Comparison of ENCODE assay signal across 8 cellular contexts in the genomic region with DNA sequence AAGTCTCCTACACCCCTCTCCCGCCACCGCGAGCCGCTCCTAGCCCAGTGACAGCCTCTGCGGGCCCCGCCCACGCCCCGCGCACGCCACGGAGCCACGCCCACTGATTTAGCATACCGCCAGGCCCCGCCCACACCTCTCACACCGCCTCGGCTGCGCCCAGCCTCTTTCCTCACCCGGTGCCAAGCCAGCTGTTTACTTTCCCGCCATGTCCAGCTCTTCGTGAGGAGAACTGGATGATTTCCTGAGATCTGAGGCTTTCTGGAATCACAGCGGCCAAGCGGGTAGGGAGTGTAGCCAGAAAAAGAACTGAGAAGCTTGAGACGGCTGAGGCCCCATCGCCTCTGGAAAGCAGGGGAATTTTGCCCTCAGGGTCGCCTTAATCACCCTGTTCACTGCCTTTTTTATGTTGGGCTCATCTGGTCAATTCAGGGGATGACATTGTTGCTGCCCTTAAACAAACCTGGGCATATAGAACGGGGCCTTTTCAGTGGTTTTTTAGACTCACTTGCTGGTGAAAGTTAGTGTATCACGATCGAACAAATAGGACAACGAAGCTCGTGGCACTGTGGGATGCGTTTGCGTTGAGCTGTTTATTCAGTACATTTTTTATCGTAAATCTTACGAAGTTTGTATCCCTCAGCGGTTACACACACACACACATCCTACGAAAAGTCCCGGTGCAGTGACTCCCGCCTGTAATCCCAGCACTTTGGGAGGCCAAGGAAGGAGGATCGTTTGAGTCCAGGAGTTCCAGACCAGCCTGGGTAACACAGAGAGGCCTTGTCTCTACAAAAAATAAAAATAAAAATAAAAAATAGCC. TPM values are rescaled to one million over a fixed set of nuclear protein-coding genes. Genes with fewer than 3 reads are reported as not detected.
DNase-seq lines count a peak whose midpoint lies in the region; ATAC-seq, FAIRE-seq and TF ChIP-seq lines count a peak whose summit lies in the region.

A gene with protein sequence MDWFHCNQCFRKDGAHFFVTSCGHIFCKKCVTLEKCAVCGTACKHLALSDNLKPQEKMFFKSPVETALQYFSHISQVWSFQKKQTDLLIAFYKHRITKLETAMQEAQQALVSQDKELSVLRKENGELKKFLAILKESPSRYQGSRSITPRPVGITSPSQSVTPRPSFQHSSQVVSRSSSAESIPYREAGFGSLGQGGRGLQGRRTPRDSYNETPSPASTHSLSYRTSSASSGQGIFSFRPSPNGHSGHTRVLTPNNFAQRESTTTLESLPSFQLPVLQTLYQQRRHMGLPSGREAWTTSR (plus strand): TSS at position 165 of the 823 bp plus-strand sequence. CDS start 2,410 bp downstream, outside the sequence.

- no peaks in the 10 kb centered on the region for H3K36me3 ChIP-seq in fibroblast of lung (ENCODE audit: control insufficient read depth, insufficient read depth, low read length)

- no peaks in the 10 kb centered on the region for H4K20me1 ChIP-seq in fibroblast of lung (ENCODE audit: control insufficient read depth, extremely low read depth, insufficient read depth, low read length)

- peak within 1 kb of the TSS; percentile 98 for H3K4me2 ChIP-seq in fibroblast of lung (ENCODE audit: extremely low read depth, insufficient read depth, low read length)

- H3K79me2 ChIP-seq in fibroblast of lung (ENCODE audit: control insufficient read depth, insufficient read depth, low read length) = no peaks in the 10 kb centered on the region

- H2AFZ ChIP-seq in fibroblast of lung (ENCODE audit: low read length) = peak within 1 kb of the TSS; percentile 78

- no peak for TF ChIP-seq POLR2A in GM12892 (IDR thresholded peaks at IDR 0.05; ENCODE audit: low read depth, low read length)

- H3K9ac ChIP-seq in fibroblast of lung (ENCODE audit: insufficient read depth, low read length) = no peak within 1 kb of the TSS

- no peaks in the 10 kb centered on the region for H3K27me3 ChIP-seq in fibroblast of lung (ENCODE audit: control insufficient read depth, insufficient read depth, low read length)

- H3K27ac ChIP-seq in fibroblast of lung (ENCODE audit: insufficient read depth, low read length) = no peak within 1 kb of the TSS

- no peak for TF ChIP-seq CTCF in fibroblast of lung (conservative IDR thresholded peaks at IDR 0.05 in 1 of 2, IDR thresholded peaks at IDR 0.05 in 1 of 2; ENCODE audit: low read depth in 1 of 2, low read length in 2 of 2)

- peak within 1 kb of the TSS; percentile 15 to 58 (median 38) for H3K4me3 ChIP-seq in fibroblast of lung (replicated peaks in 1 of 4; ENCODE audit: control extremely low read depth in 1 of 4, insufficient read depth in 1 of 4, low read depth in 3 of 4, low read length in 4 of 4)

- no peaks in the 10 kb centered on the region for H3K9me3 ChIP-seq in fibroblast of lung (ENCODE audit: control insufficient read depth, insufficient read depth, low read depth, low read length)

- no peak for ATAC-seq in GM21360 (IDR thresholded peaks at IDR 0.05; ENCODE audit: unreplicated experiment)

- FAIRE-seq in GM12892 (lab: Jason Lieb, UNC) = peak; percentile 72

- peak; percentile 65 for DNase-seq in GM12892 (ENCODE audit: insufficient read length)
- peak; percentile 91 for DNase-seq in HuH-7.5 (ENCODE audit: low spot score)
- DNase-seq in RKO (ENCODE audit: low spot score) = peak; percentile 67
- peak; percentile 55 for DNase-seq in activated T-helper 1 cell treated with Interleukin-2 at 50 U/mL for 16 hours (ENCODE audit: low read depth)
- peak; percentile 67 to 79 for DNase-seq in fibroblast of lung (ENCODE audit: low read depth in 2 of 2)
- DNase-seq in myocyte (ENCODE audit: low read depth) = peak; percentile 78
- DNase-seq in stimulated activated CD8-positive, alpha-beta memory T cell treated with anti-CD3 and anti-CD28 coated beads, Interleukin-4, amount 100 ng/mL, for 4 hours (ENCODE audit: low read depth in 2 of 2, low spot score in 1 of 2) = peak; percentile 62 to 66

- H3K4me1 ChIP-seq in fibroblast of lung (ENCODE audit: control insufficient read depth, extremely low read depth, insufficient read depth, low read length) = no peaks in the 10 kb centered on the region

RNA-seq across cellular contexts. Expression of the gene that starts here (rescaled TPM):
- not detected for polyA plus RNA-seq in GM12892 (2012; ENCODE audit: missing spikeins)
- not detected in 2 replicates for total RNA-seq in fibroblast of lung
- polyA plus RNA-seq in fibroblast of lung = not detected in 2 replicates
- not detected in 2 replicates for polyA plus RNA-seq in fibroblast of lung (2012)
- polyA minus RNA-seq in fibroblast of lung (ENCODE audit: low replicate concordance) = not detected in 2 replicates
- total RNA-seq in myocyte = not detected in 2 replicates
- not detected for polyA plus RNA-seq in myocyte (2012)

Comparison
In these comparisons a context has a peak if more than half of its experiments do, and no peak if none do; other contexts are left out.
1. Peak in DNase-seq, H3K4me3 ChIP-seq and H3K4me2 ChIP-seq in fibroblast of lung; RNA of the gene not detected or under 1 TPM.
2. Peak in DNase-seq in myocyte; RNA of the gene not detected or under 1 TPM.